ENCODE assay signal across 26 cellular contexts in the genomic region with DNA sequence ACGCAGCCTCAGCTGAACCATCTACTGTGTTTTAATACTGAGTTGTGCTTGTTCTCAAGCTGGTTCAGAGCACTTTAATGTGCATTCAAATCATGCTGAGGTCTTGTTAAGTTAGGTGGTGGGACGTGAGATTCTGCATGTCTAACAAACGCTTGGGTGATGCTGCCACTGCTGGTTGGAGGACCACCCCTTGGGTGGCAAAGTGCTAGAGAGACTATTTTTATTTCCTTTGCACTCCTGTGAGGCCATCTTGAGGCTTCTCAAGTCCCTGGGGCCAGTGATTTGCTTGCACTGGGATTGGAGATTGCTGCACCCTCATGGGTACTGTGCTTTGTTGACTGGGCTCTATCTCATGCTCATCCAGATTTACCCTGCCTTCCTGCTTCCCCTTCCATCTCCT. TPM values are rescaled to one million over a fixed set of nuclear protein-coding genes. Genes with fewer than 3 reads are reported as not detected.
DNase-seq lines count a peak whose midpoint lies in the region; ATAC-seq and TF ChIP-seq lines count a peak whose summit lies in the region.
"Had no signal": no experiment of that assay in that cellular context is flagged by ENCODE, and none has a peak within 500 bp of the region (broad histone marks: within the 10 kb centered on the region; RNA-seq: fewer than 3 reads in every experiment).

No MANE protein-coding gene starts in this region.

- H3K27me3 ChIP-seq in neutrophil (peaks cover 3% of the 10 kb centered on the region), BE2C (no peaks in the 10 kb centered on the region), vagina (no peaks in the 10 kb centered on the region)
- H3K27me3 ChIP-seq: cardiac muscle cell, colonic mucosa, SJSA1, transverse colon had no signal

- no peaks in the 10 kb centered on the region for H3K79me2 ChIP-seq in OCI-LY7 (ENCODE audit: insufficient read depth, low read depth, low read length)

- TF ChIP-seq POLR2A in vagina (IDR thresholded peaks at IDR 0.05): no peak

- no peaks in the 10 kb centered on the region for H3K9me2 ChIP-seq in OCI-LY7 (ENCODE audit: insufficient read depth, low read length)

- H2AFZ ChIP-seq in OCI-LY7 (ENCODE audit: low read length): peak overlapping the region; percentile 15; the same call in 1 of the 2 replicates
- H2AFZ ChIP-seq: GM23248 had no signal

- intact Hi-C loops in activated CD4-positive, alpha-beta T cell treated with anti-CD3 and anti-CD28 coated beads, Interleukin-2, amount 10 ng/mL, durations not matched to agents 24 days and 14 days (cut with micrococcal nuclease): loop anchor here (5.0 kb wide), 1 partner anchor 258 kb away; no protein-coding TSS in a partner anchor
- intact Hi-C loops in OCI-LY7 (cut with micrococcal nuclease; ENCODE audit: unreplicated experiment): loop anchor here (1.0 to 2.0 kb wide), 2 partner anchors 33 to 45 kb away; partner anchors contain the start of gene SUB1
- intact Hi-C loops in vagina (cut with DNase I): no loop called here

- H3K4me3 ChIP-seq in OCI-LY7 (ENCODE audit: low read depth, low read length, poor library complexity, severe bottlenecking) (no peak overlapping the region), neutrophil (ENCODE audit: low read depth in 1 of 2, low read length in 1 of 2) (no peak overlapping the region), BE2C (ENCODE audit: low read depth, low read length) (no peak overlapping the region), vagina (no peak overlapping the region)
- H3K4me3 ChIP-seq: A549, cardiac muscle cell, colonic mucosa, GM23248, lower lobe of right lung, mucosa of descending colon, SJSA1, transverse colon had no signal

- peak overlapping the region; percentile 46 for H3K27ac Mint-ChIP-seq in activated CD4-positive, alpha-beta T cell treated with anti-CD3 and anti-CD28 coated beads, Interleukin-2, amount 10 ng/mL, durations not matched to agents 24 days and 14 days
- H3K27ac Mint-ChIP-seq: activated CD4-positive, alpha-beta T cell treated with anti-CD3 and anti-CD28 coated beads for 36 hours; activated naive CD8-positive, alpha-beta T cell treated with anti-CD3 and anti-CD28 coated beads for 36 hours had no signal

- DNase-seq in activated CD4-positive, alpha-beta T cell treated with anti-CD3 and anti-CD28 coated beads, Interleukin-2, amount 10 ng/mL, durations not matched to agents 24 days and 14 days: no peak
- DNase-seq in activated CD4-positive, alpha-beta T cell treated with anti-CD3 and anti-CD28 coated beads, Interleukin-2, amount 50 U/mL, for 48 hours: no peak
- peak; percentile 8 for DNase-seq in OCI-LY7 (ENCODE audit: low spot score)
- no peak for DNase-seq in BE2C
- no peak for DNase-seq in vagina (ENCODE audit: extremely low spot score in 2 of 2)
- DNase-seq: activated CD4-positive, alpha-beta T cell treated with anti-CD3 and anti-CD28 coated beads for 36 hours; activated naive CD8-positive, alpha-beta T cell treated with anti-CD3 and anti-CD28 coated beads for 36 hours; aorta; colonic mucosa; DMS53; GM23248; head of caudate nucleus; lower lobe of right lung; mucosa of descending colon; NCI-H2029 treated with DMSO at 0.1 percent for 48 hours; NCI-H226; NCI-H69; T-cell; transverse colon had no signal

- no peaks in the 10 kb centered on the region for H4K20me1 ChIP-seq in OCI-LY7 (ENCODE audit: insufficient read depth, low read length)

- ATAC-seq in GM21390 (IDR thresholded peaks at IDR 0.05; ENCODE audit: unreplicated experiment) (peak; percentile 1), GM18873 (IDR thresholded peaks at IDR 0.05; ENCODE audit: low FRiP score, unreplicated experiment) (no peak)
- ATAC-seq: A549; activated CD4-positive, alpha-beta T cell treated with anti-CD3 and anti-CD28 coated beads for 36 hours; T-cell had no signal

- H3K36me3 ChIP-seq in OCI-LY7 (ENCODE audit: insufficient read depth, low read length): no peaks in the 10 kb centered on the region
- H3K36me3 ChIP-seq in neutrophil: no peaks in the 10 kb centered on the region
- no peaks in the 10 kb centered on the region for H3K36me3 ChIP-seq in BE2C
- H3K36me3 ChIP-seq in vagina: no peaks in the 10 kb centered on the region
- H3K36me3 ChIP-seq: cardiac muscle cell, colonic mucosa, lower lobe of right lung, SJSA1, transverse colon had no signal

- peaks cover 44% of the 10 kb centered on the region for H3K4me1 ChIP-seq in OCI-LY7 (ENCODE audit: insufficient read depth, low read length, poor library complexity, severe bottlenecking)
- peaks cover 40 to 54% of the 10 kb centered on the region in 2 experiments for H3K4me1 ChIP-seq in neutrophil (ENCODE audit: control insufficient read depth in 1 of 2, insufficient read depth in 1 of 2, low read depth in 1 of 2, low read length in 1 of 2)
- H3K4me1 ChIP-seq in BE2C: peaks cover 9% of the 10 kb centered on the region
- no peaks in the 10 kb centered on the region for H3K4me1 ChIP-seq in vagina
- H3K4me1 ChIP-seq: colonic mucosa, lower lobe of right lung, SJSA1, transverse colon had no signal

- H3K9me3 ChIP-seq in OCI-LY7 (ENCODE audit: low read length): no peaks in the 10 kb centered on the region
- no peaks in the 10 kb centered on the region for H3K9me3 ChIP-seq in neutrophil
- no peaks in the 10 kb centered on the region for H3K9me3 ChIP-seq in BE2C
- H3K9me3 ChIP-seq in vagina: no peaks in the 10 kb centered on the region
- H3K9me3 ChIP-seq: A549, colonic mucosa, lower lobe of right lung, mucosa of descending colon, SJSA1, transverse colon had no signal

- H3K4me2 ChIP-seq in OCI-LY7 (ENCODE audit: low read length): peak overlapping the region; percentile 35
- H3K4me2 ChIP-seq: A549 had no signal

- no peaks in the 10 kb centered on the region for H3K27me3 Mint-ChIP-seq in activated CD4-positive, alpha-beta T cell treated with anti-CD3 and anti-CD28 coated beads, Interleukin-2, amount 10 ng/mL, durations not matched to agents 24 days and 14 days
- H3K27me3 Mint-ChIP-seq: activated CD4-positive, alpha-beta T cell treated with anti-CD3 and anti-CD28 coated beads for 36 hours; activated naive CD8-positive, alpha-beta T cell treated with anti-CD3 and anti-CD28 coated beads for 36 hours; T-cell had no signal

- no TSS peak for BruUV-seq in OCI-LY7 (replicated peaks; lab: Mats Ljungman, UMichigan)

- no peak overlapping the region for H3K4me3 Mint-ChIP-seq in activated CD4-positive, alpha-beta T cell treated with anti-CD3 and anti-CD28 coated beads, Interleukin-2, amount 10 ng/mL, durations not matched to agents 24 days and 14 days
- H3K4me3 Mint-ChIP-seq: activated CD4-positive, alpha-beta T cell treated with anti-CD3 and anti-CD28 coated beads for 36 hours; activated naive CD8-positive, alpha-beta T cell treated with anti-CD3 and anti-CD28 coated beads for 36 hours; natural killer cell treated with Interleukin-12 subunit alpha and Interleukin-12 subunit beta and Interleukin-15 and Interleukin-18, amount 100 ng/mL, for 72 hours; T-cell had no signal

- TF ChIP-seq CTCF in OCI-LY7 (conservative IDR thresholded peaks at IDR 0.05; ENCODE audit: low read length) (no peak), neutrophil (IDR thresholded peaks at IDR 0.05) (no peak), BE2C (IDR thresholded peaks at IDR 0.05; ENCODE audit: low read depth, low read length) (no peak), vagina (IDR thresholded peaks at IDR 0.05) (no peak)

- POLR2A ChIA-PET in OCI-LY7 (lab: Charles Lee): no interaction called here

- no peak overlapping the region for H3K27ac ChIP-seq in OCI-LY7 (ENCODE audit: low read depth, low read length, poor library complexity, severe bottlenecking)
- H3K27ac ChIP-seq in neutrophil: peak overlapping the region; percentile 63
- H3K27ac ChIP-seq in vagina: no peak overlapping the region
- H3K27ac ChIP-seq: A549, cardiac muscle cell, colonic mucosa, GM23248, lower lobe of right lung, SJSA1, transverse colon had no signal

- peaks cover 64% of the 10 kb centered on the region for H3K4me1 Mint-ChIP-seq in activated CD4-positive, alpha-beta T cell treated with anti-CD3 and anti-CD28 coated beads, Interleukin-2, amount 10 ng/mL, durations not matched to agents 24 days and 14 days

- CTCF ChIA-PET in OCI-LY7 (lab: Charles Lee; ENCODE audit: unreplicated experiment): interaction anchor here (0.9 kb wide), 1 partner anchor 50 kb away, joined by 3 read pairs; no protein-coding TSS in a partner anchor

- peaks cover 33% of the 10 kb centered on the region for H3K36me3 Mint-ChIP-seq in activated CD4-positive, alpha-beta T cell treated with anti-CD3 and anti-CD28 coated beads, Interleukin-2, amount 10 ng/mL, durations not matched to agents 24 days and 14 days (ENCODE audit: low read depth)

- peaks cover 14% of the 10 kb centered on the region for H3K9me3 Mint-ChIP-seq in activated CD4-positive, alpha-beta T cell treated with anti-CD3 and anti-CD28 coated beads, Interleukin-2, amount 10 ng/mL, durations not matched to agents 24 days and 14 days
- H3K9me3 Mint-ChIP-seq: natural killer cell treated with Interleukin-12 subunit alpha and Interleukin-12 subunit beta and Interleukin-15 and Interleukin-18, amount 100 ng/mL, for 72 hours; T-cell had no signal

RNA-seq across cellular contexts. Expression of gene SUB1, which starts 45.4 kb away (rescaled TPM):
- total RNA-seq in activated CD4-positive, alpha-beta T cell treated with anti-CD3 and anti-CD28 coated beads, Interleukin-2, amount 10 ng/mL, durations not matched to agents 24 days and 14 days: 403 and 404 TPM in 2 replicates
- 40.3 and 56.9 TPM in 2 replicates for total RNA-seq in OCI-LY7 (2014; rRNA removed; shearing (Covaris generic))
- 69.2 and 82.2 TPM in 2 replicates for total RNA-seq in OCI-LY7 (2022)
- polyA plus RNA-seq in BE2C (2012; ENCODE audit: insufficient read depth, insufficient read length, low read depth): 149 TPM
- total RNA-seq in vagina: 71.9 TPM
